13 cellular contexts compared by ENCODE assay signal in genomic region chr3:30475809-30476178, GRCh38.
"Had no signal": no experiment of that assay in that cellular context is flagged by ENCODE, and none has a peak within 500 bp of the region (broad histone marks: within the 10 kb centered on the region; RNA-seq: fewer than 3 reads in every experiment).

No MANE protein-coding gene starts in this region.

- H3K27me3 Mint-ChIP-seq: activated CD4-positive, alpha-beta memory T cell treated with anti-CD3 and anti-CD28 coated beads for 36 hours; stimulated activated naive CD8-positive, alpha-beta T cell treated with anti-CD3 and anti-CD28 coated beads, Interleukin-15, Interleukin-2, amounts not matched to agents 100 ng/mL and 50 ng/mL, for 24 hours had no signal

- H3K4me3 Mint-ChIP-seq: activated CD4-positive, alpha-beta memory T cell treated with anti-CD3 and anti-CD28 coated beads for 36 hours; neural progenitor cell; T-helper 1 cell treated with Interleukin-12 subunit alpha and Interleukin-12 subunit beta and Interleukin-4 antibody, amounts not matched to agents 30 μg/mL and 1 μg/mL, for 36 hours had no signal

- H2AFZ ChIP-seq: neural progenitor cell had no signal

- H3K9ac ChIP-seq: neural progenitor cell had no signal

- H3K27me3 ChIP-seq: neural progenitor cell, spleen, tibial artery had no signal

- H3K4me1 ChIP-seq: neural progenitor cell had no signal

- H3K36me3 Mint-ChIP-seq: activated CD4-positive, alpha-beta memory T cell treated with anti-CD3 and anti-CD28 coated beads for 36 hours had no signal

- DNase-seq: activated effector memory CD4-positive, alpha-beta T cell treated with Interleukin-2 at 50 U/mL for 16 hours; cortex of kidney; foreskin fibroblast; left ventricle myocardium inferior; retina; spleen; T1000; tibial artery had no signal

- H3K9me3 ChIP-seq: left ventricle myocardium inferior, spleen, tibial artery had no signal

- H3K36me3 ChIP-seq: left ventricle myocardium inferior, neural progenitor cell, spleen, tibial artery had no signal

- H3K4me1 Mint-ChIP-seq: neural progenitor cell had no signal

- H3K27ac ChIP-seq: neural progenitor cell, spleen, tibial artery had no signal

- H3K27ac Mint-ChIP-seq: activated CD4-positive, alpha-beta memory T cell treated with anti-CD3 and anti-CD28 coated beads for 36 hours; activated T-cell treated with anti-CD3 and anti-CD28 coated beads, Interleukin-2, amount 50 U/mL, for 72 hours; neural progenitor cell; T-helper 1 cell treated with Interleukin-12 subunit alpha and Interleukin-12 subunit beta and Interleukin-4 antibody, amounts not matched to agents 30 μg/mL and 1 μg/mL, for 36 hours had no signal

- H3K4me3 ChIP-seq: left ventricle myocardium inferior, neural progenitor cell, spleen, tibial artery had no signal

- H3K4me2 ChIP-seq: neural progenitor cell had no signal
